8 cellular contexts compared by ENCODE assay signal in genomic region chr1:234997201-234998173, GRCh38.
DNase-seq lines count a peak whose midpoint lies in the region; ATAC-seq, FAIRE-seq and TF ChIP-seq lines count a peak whose summit lies in the region.

No MANE protein-coding gene starts in this region.

- peak overlapping the region; percentile 84 for H3K9ac ChIP-seq in astrocyte (ENCODE audit: low read length)

- DNase-seq in activated T-cell treated with anti-CD3 and anti-CD28 coated beads, Interleukin-2, amount 50 U/mL, for 24 hours = peak; percentile 23
- DNase-seq in activated T-cell treated with anti-CD3 and anti-CD28 coated beads for 4 hours (no peak), astrocyte (ENCODE audit: low read depth) (peak; percentile 99), right atrium auricular region (ENCODE audit: low spot score) (peak; percentile 100), gastrocnemius medialis (peak; percentile 99 to 100), GDM1 (lab: John Stamatoyannopoulos, UW) (no peak)
- DNase-seq in effector memory CD8-positive, alpha-beta T cell = no peak

- H3K4me1 ChIP-seq in astrocyte (ENCODE audit: insufficient read depth, low read length) (peaks cover 23% of the 10 kb centered on the region), right atrium auricular region (peaks cover 0 to 30% of the 10 kb centered on the region in 2 donors), gastrocnemius medialis (peaks cover 25 to 28% of the 10 kb centered on the region in 2 donors)

- no peak overlapping the region for H3K4me3 Mint-ChIP-seq in activated T-cell treated with anti-CD3 and anti-CD28 coated beads, Interleukin-2, amount 50 U/mL, for 24 hours
- no peak overlapping the region for H3K4me3 Mint-ChIP-seq in astrocyte (ENCODE audit: unreplicated experiment)
- H3K4me3 Mint-ChIP-seq in effector memory CD8-positive, alpha-beta T cell = no peak overlapping the region

- in situ Hi-C loops in gastrocnemius medialis (cut with MboI; ENCODE audit: low sequenced_read_pairs in 4 of 4) = loop anchor here in 3 of 4 donors (5.0 to 25.0 kb wide), 6 partner anchors 70 to 403 kb away; partner anchors contain the start of gene IRF2BP2 (in 1 of the 3)

- H3K9me3 ChIP-seq in astrocyte (ENCODE audit: insufficient read depth, low read depth, low read length) (no peaks in the 10 kb centered on the region), right atrium auricular region (no peaks in the 10 kb centered on the region), gastrocnemius medialis (no peaks in the 10 kb centered on the region)

- H3K27me3 ChIP-seq in astrocyte (ENCODE audit: insufficient read depth, low read length) (no peaks in the 10 kb centered on the region), right atrium auricular region (no peaks in the 10 kb centered on the region), gastrocnemius medialis (no peaks in the 10 kb centered on the region)

- no peak overlapping the region for H3K27ac Mint-ChIP-seq in activated T-cell treated with anti-CD3 and anti-CD28 coated beads, Interleukin-2, amount 50 U/mL, for 24 hours
- H3K27ac Mint-ChIP-seq in astrocyte (ENCODE audit: unreplicated experiment) = peak overlapping the region; percentile 95
- H3K27ac Mint-ChIP-seq in effector memory CD8-positive, alpha-beta T cell = no peak overlapping the region

- no peaks in the 10 kb centered on the region for H3K36me3 Mint-ChIP-seq in activated T-cell treated with anti-CD3 and anti-CD28 coated beads, Interleukin-2, amount 50 U/mL, for 24 hours (ENCODE audit: low read depth)
- no peaks in the 10 kb centered on the region for H3K36me3 Mint-ChIP-seq in astrocyte (ENCODE audit: low read depth, unreplicated experiment)
- H3K36me3 Mint-ChIP-seq in effector memory CD8-positive, alpha-beta T cell (ENCODE audit: insufficient read depth) = peaks cover 2% of the 10 kb centered on the region

- intact Hi-C loops in gastrocnemius medialis (cut with DNase I; ENCODE audit: low total_unique reads) = loop anchor here (1.0 to 5.0 kb wide), 8 partner anchors 17 to 499 kb away; no protein-coding TSS in a partner anchor

- H3K27ac ChIP-seq in astrocyte (ENCODE audit: low read depth, low read length) = peak overlapping the region; percentile 97
- peak overlapping the region; percentile 93 to 98 for H3K27ac ChIP-seq in right atrium auricular region
- peak overlapping the region; percentile 93 to 99 (median 94) for H3K27ac ChIP-seq in gastrocnemius medialis

- H4K20me1 ChIP-seq in astrocyte (ENCODE audit: insufficient read depth, low read length) = no peaks in the 10 kb centered on the region

- peak; percentile 99 for FAIRE-seq in astrocyte (lab: Jason Lieb, UNC)

- no peaks in the 10 kb centered on the region for H3K9me3 Mint-ChIP-seq in activated T-cell treated with anti-CD3 and anti-CD28 coated beads, Interleukin-2, amount 50 U/mL, for 24 hours
- H3K9me3 Mint-ChIP-seq in astrocyte (ENCODE audit: unreplicated experiment) = no peaks in the 10 kb centered on the region
- H3K9me3 Mint-ChIP-seq in effector memory CD8-positive, alpha-beta T cell = no peaks in the 10 kb centered on the region

- no peaks in the 10 kb centered on the region for H3K36me3 ChIP-seq in astrocyte (ENCODE audit: insufficient read depth, low read length)
- no peaks in the 10 kb centered on the region for H3K36me3 ChIP-seq in right atrium auricular region
- H3K36me3 ChIP-seq in gastrocnemius medialis = no peaks in the 10 kb centered on the region

- peak overlapping the region; percentile 14 for H3K4me3 ChIP-seq in astrocyte (ENCODE audit: insufficient read depth, low read depth, low read length)
- H3K4me3 ChIP-seq in right atrium auricular region = peak overlapping the region in 1 of 2 donors; percentile 14
- peak overlapping the region in 3 of 4 donors; percentile 12 to 24 (median 18) for H3K4me3 ChIP-seq in gastrocnemius medialis

- no peak for TF ChIP-seq CTCF in astrocyte (IDR thresholded peaks at IDR 0.05; ENCODE audit: insufficient read depth, low read depth, low read length)
- TF ChIP-seq CTCF in right atrium auricular region (IDR thresholded peaks at IDR 0.05) = no peak
- peak in 1 of 5 experiments; percentile 11 for TF ChIP-seq CTCF in gastrocnemius medialis (IDR thresholded peaks at IDR 0.05 in 4 of 5, conservative IDR thresholded peaks at IDR 0.05 in 1 of 5)

- peak overlapping the region; percentile 76 for H3K4me2 ChIP-seq in astrocyte (ENCODE audit: low read length)

- H2AFZ ChIP-seq in astrocyte (ENCODE audit: low read depth, low read length) = peak overlapping the region; percentile 16

- peak; percentile 59 to 73 for TF ChIP-seq POLR2A in gastrocnemius medialis (IDR thresholded peaks at IDR 0.05)

- no peaks in the 10 kb centered on the region for H3K27me3 Mint-ChIP-seq in activated T-cell treated with anti-CD3 and anti-CD28 coated beads, Interleukin-2, amount 50 U/mL, for 24 hours
- H3K27me3 Mint-ChIP-seq in astrocyte (ENCODE audit: low read depth, unreplicated experiment) = no peaks in the 10 kb centered on the region
- H3K27me3 Mint-ChIP-seq in effector memory CD8-positive, alpha-beta T cell = no peaks in the 10 kb centered on the region

- H3K79me2 ChIP-seq in astrocyte (ENCODE audit: insufficient read depth, low read length) = no peaks in the 10 kb centered on the region

- peak; percentile 88 to 93 for ATAC-seq in gastrocnemius medialis
- no peak for ATAC-seq in effector memory CD8-positive, alpha-beta T cell (replicated peaks)
- no peak for ATAC-seq in HG02678 (IDR thresholded peaks at IDR 0.05; ENCODE audit: unreplicated experiment)

- H3K4me1 Mint-ChIP-seq in activated T-cell treated with anti-CD3 and anti-CD28 coated beads, Interleukin-2, amount 50 U/mL, for 24 hours (ENCODE audit: low read depth) = peaks cover 13% of the 10 kb centered on the region
- H3K4me1 Mint-ChIP-seq in astrocyte (ENCODE audit: low read depth, unreplicated experiment) = peaks cover 25% of the 10 kb centered on the region
- H3K4me1 Mint-ChIP-seq in effector memory CD8-positive, alpha-beta T cell (ENCODE audit: low read depth in 2 of 2) = no peaks in the 10 kb centered on the region

Comparison
In these comparisons a context has a peak if more than half of its experiments do, and no peak if none do; other contexts are left out.
1. DNase-seq: peak in activated T-cell treated with anti-CD3 and anti-CD28 coated beads, Interleukin-2, amount 50 U/mL, for 24 hours (single experiment), astrocyte (single experiment), right atrium auricular region (single experiment) and gastrocnemius medialis (2 of 2); none in activated T-cell treated with anti-CD3 and anti-CD28 coated beads for 4 hours (single experiment), GDM1 (single experiment) and effector memory CD8-positive, alpha-beta T cell (0 of 3).
2. ATAC-seq: peak in gastrocnemius medialis (2 of 2); none in effector memory CD8-positive, alpha-beta T cell (single experiment) and HG02678 (single experiment).
3. Peak in every context shown above with its lines, with median percentiles within 50 percentile points of each other: H3K27ac ChIP-seq.